Comparison of ENCODE assay signal across 22 cellular contexts in the genomic region with DNA sequence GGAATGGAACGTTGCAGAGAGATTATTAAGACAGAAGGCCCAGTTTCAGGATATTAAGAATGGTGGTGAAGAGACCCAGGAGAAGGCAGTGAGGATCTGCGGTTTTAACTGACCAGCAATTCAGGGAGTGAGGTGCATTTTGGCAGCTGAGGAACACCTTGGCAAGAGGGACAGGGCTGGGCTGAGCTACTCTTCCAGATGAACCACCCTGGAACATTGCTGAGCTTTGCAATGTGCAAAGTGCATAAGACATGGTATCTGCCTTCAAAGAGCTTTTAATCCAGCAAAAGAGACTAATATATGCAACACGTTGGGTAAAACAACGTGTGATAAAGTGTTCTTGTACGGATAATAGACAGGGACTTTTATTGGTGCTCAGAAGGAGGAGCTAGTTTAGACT.
DNase-seq lines count a peak whose midpoint lies in the region; ATAC-seq and TF ChIP-seq lines count a peak whose summit lies in the region.
"Had no signal": no experiment of that assay in that cellular context is flagged by ENCODE, and none has a peak within 500 bp of the region (broad histone marks: within the 10 kb centered on the region; RNA-seq: fewer than 3 reads in every experiment).

No MANE protein-coding gene starts in this region.

- no peak for TF ChIP-seq CTCF in heart right ventricle (IDR thresholded peaks at IDR 0.05)
- TF ChIP-seq CTCF in nephron progenitor cell (IDR thresholded peaks at IDR 0.05): no peak

- peak overlapping the region; percentile 32 to 89 (median 72) for H3K27ac ChIP-seq in heart right ventricle
- peak overlapping the region; percentile 84 for H3K27ac ChIP-seq in skeletal muscle tissue (ENCODE audit: low read depth, low read length)
- H3K27ac ChIP-seq: 22Rv1, C4-2B, RWPE1 had no signal

- WGBS in heart right ventricle, 2 donors: 61 to 79% methylated on average over 5 of the region's 5 CpGs

- H3K36me3 ChIP-seq in heart right ventricle (no peaks in the 10 kb centered on the region), skeletal muscle tissue (ENCODE audit: control insufficient read depth in 3 of 3, insufficient read depth in 3 of 3, low read length in 3 of 3) (no peaks in the 10 kb centered on the region)
- H3K36me3 ChIP-seq: HAP-1 had no signal

- no peak overlapping the region for H3K4me3 Mint-ChIP-seq in nephron progenitor cell
- H3K4me3 Mint-ChIP-seq: B cell; CD8-positive, alpha-beta memory T cell; HFFc6 had no signal

- H3K4me3 ChIP-seq in heart right ventricle (no peak overlapping the region), skeletal muscle tissue (ENCODE audit: low read length in 3 of 3) (no peak overlapping the region)
- H3K4me3 ChIP-seq: HAP-1 had no signal

- H3K9ac ChIP-seq in skeletal muscle tissue (ENCODE audit: low read depth in 1 of 3, low read length in 3 of 3): no peak overlapping the region

- peaks cover 17% of the 10 kb centered on the region for H3K27me3 Mint-ChIP-seq in nephron progenitor cell (ENCODE audit: low read depth, poor library complexity)

- H3K4me1 Mint-ChIP-seq in nephron progenitor cell: peaks cover 41% of the 10 kb centered on the region
- H3K4me1 Mint-ChIP-seq: B cell; CD8-positive, alpha-beta memory T cell had no signal

- H3K27me3 ChIP-seq in heart right ventricle (no peaks in the 10 kb centered on the region), skeletal muscle tissue (ENCODE audit: control insufficient read depth in 3 of 3, insufficient read depth in 3 of 3, low read length in 3 of 3) (no peaks in the 10 kb centered on the region)

- no peaks in the 10 kb centered on the region for H3K9me3 Mint-ChIP-seq in nephron progenitor cell
- H3K9me3 Mint-ChIP-seq: CD8-positive, alpha-beta memory T cell; HFFc6 had no signal

- peaks cover 4 to 51% (median 29%) of the 10 kb centered on the region in 9 donors for H3K4me1 ChIP-seq in heart right ventricle
- peaks cover 26 to 34% (median 31%) of the 10 kb centered on the region in 3 donors for H3K4me1 ChIP-seq in skeletal muscle tissue (ENCODE audit: control insufficient read depth in 3 of 3, insufficient read depth in 3 of 3, low read length in 3 of 3)

- ATAC-seq in Right ventricle myocardium inferior: peak; percentile 47
- peak in 2 of 8 donors; percentile 8 to 28 for ATAC-seq in heart right ventricle
- ATAC-seq: HepG2 had no signal

- DNase-seq in Right ventricle myocardium inferior (ENCODE audit: missing footprints): no peak
- DNase-seq in cardiac septum (ENCODE audit: low spot score): no peak
- no peak for DNase-seq in heart right ventricle
- no peak for DNase-seq in nephron progenitor cell
- no peak for DNase-seq in posterior cingulate gyrus
- DNase-seq in NCI-H1694 (lab: John Stamatoyannopoulos, UW): no peak
- no peak for DNase-seq in midbrain (lab: John Stamatoyannopoulos, UW)
- DNase-seq: CD8-positive, alpha-beta memory T cell; GF-D8; GOT3; HFFc6; Kasumi-1; NCI-H2081 treated with DMSO at 0.1 percent for 48 hours; NCI-H226; NCI-H510A had no signal

- H3K9me3 ChIP-seq in heart right ventricle: no peaks in the 10 kb centered on the region
- H3K9me3 ChIP-seq in skeletal muscle tissue (ENCODE audit: control insufficient read depth in 3 of 3, low read length in 3 of 3): no peaks in the 10 kb centered on the region
- H3K9me3 ChIP-seq: HAP-1 had no signal

- H3K27ac Mint-ChIP-seq in nephron progenitor cell: peak overlapping the region; percentile 70
- H3K27ac Mint-ChIP-seq: B cell; CD8-positive, alpha-beta memory T cell; HFFc6 had no signal

- intact Hi-C loops in Right ventricle myocardium inferior (cut with DNase I) (loop anchor here (10.0 kb wide), 1 partner anchor 295 kb away; a partner anchor contains a TSS), cardiac septum (cut with DNase I) (no loop called here), heart right ventricle (cut with DNase I) (no loop called here), posterior cingulate gyrus (cut with DNase I) (no loop called here)

- H3K36me3 Mint-ChIP-seq in nephron progenitor cell (ENCODE audit: low read depth): no peaks in the 10 kb centered on the region
- H3K36me3 Mint-ChIP-seq: CD8-positive, alpha-beta memory T cell had no signal
